ENCODE assay signal across 8 cellular contexts in the genomic region with DNA sequence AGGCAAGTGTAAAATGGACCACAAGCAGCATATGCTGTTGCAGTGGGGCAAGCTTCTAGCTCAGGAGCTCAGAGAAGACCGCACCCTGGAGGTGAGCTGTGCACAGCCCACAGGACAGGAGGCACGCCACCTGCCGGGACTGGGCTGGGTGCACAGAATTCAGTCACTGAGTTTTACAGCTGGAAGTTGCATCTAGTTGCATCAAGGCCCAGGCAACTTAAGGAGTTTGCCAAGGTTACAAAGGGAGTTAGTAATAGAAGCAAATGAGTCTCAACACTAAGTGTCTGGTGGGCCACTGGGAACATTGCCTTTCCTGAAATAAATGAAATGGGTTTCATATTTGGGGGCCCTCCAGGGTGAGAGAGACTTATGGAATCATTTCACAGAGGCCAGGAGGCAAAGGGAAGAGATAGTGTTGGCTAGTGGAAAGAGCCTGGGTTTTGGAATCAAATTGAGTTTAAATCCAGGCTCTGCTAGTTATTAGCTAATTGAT. TPM values are rescaled to one million over a fixed set of nuclear protein-coding genes. Genes with fewer than 3 reads are reported as not detected.
DNase-seq lines count a peak whose midpoint lies in the region; ATAC-seq and TF ChIP-seq lines count a peak whose summit lies in the region.

No MANE protein-coding gene starts in this region.

- 96% methylated on average over 3 of the region's 3 CpGs for WGBS in mesenchymal stem cell

- H3K79me1 ChIP-seq in mesenchymal stem cell (replicated peaks; ENCODE audit: low read length, poor library complexity, severe bottlenecking), result no peaks in the 10 kb centered on the region

- no peak overlapping the region for H3K4me3 ChIP-seq in DOHH2 (ENCODE audit: low read length)
- H3K4me3 ChIP-seq in mesenchymal stem cell (ENCODE audit: insufficient read depth in 1 of 2, low read depth in 1 of 2, low read length in 2 of 2), result peak overlapping the region in 1 of 2 experiments; percentile 22

- H3K36me3 ChIP-seq in DOHH2 (ENCODE audit: control insufficient read depth, low read length) (no peaks in the 10 kb centered on the region), mesenchymal stem cell (ENCODE audit: control insufficient read depth in 1 of 2, insufficient read depth in 2 of 2, low read depth in 1 of 2, low read length in 2 of 2) (no peaks in the 10 kb centered on the region)

- peak overlapping the region; percentile 57 to 61 for H3K4ac ChIP-seq in mesenchymal stem cell (ENCODE audit: low read depth in 1 of 2, low read length in 2 of 2)

- H3K27ac ChIP-seq in DOHH2 (ENCODE audit: low read depth, low read length) (no peak overlapping the region), mesenchymal stem cell (ENCODE audit: low read length, poor library complexity, severe bottlenecking) (peak overlapping the region; percentile 92)

- POLR2A ChIA-PET in activated CD4-positive, alpha-beta T cell treated with anti-CD3 and anti-CD28 coated beads, Interleukin-2, amount 10 ng/mL, durations not matched to agents 7 days and 5 days (lab: Charles Lee), result no interaction called here

- H3K27me3 ChIP-seq in DOHH2 (ENCODE audit: control insufficient read depth, low read length), result no peaks in the 10 kb centered on the region
- H3K27me3 ChIP-seq in mesenchymal stem cell (ENCODE audit: control insufficient read depth in 1 of 2, insufficient read depth in 1 of 2, low read length in 2 of 2), result no peaks in the 10 kb centered on the region

- no peaks in the 10 kb centered on the region for H3K9me3 Mint-ChIP-seq in activated CD4-positive, alpha-beta T cell treated with anti-CD3 and anti-CD28 coated beads, Interleukin-2, amount 10 ng/mL, durations not matched to agents 7 days and 5 days

- H3K79me2 ChIP-seq in DOHH2 (ENCODE audit: control insufficient read depth, low read length), result no peaks in the 10 kb centered on the region

- no peaks in the 10 kb centered on the region for H3F3A ChIP-seq in DOHH2 (ENCODE audit: control insufficient read depth, insufficient read depth)

- H3K27me3 Mint-ChIP-seq in activated CD4-positive, alpha-beta T cell treated with anti-CD3 and anti-CD28 coated beads, Interleukin-2, amount 10 ng/mL, durations not matched to agents 7 days and 5 days, result no peaks in the 10 kb centered on the region

- peaks cover 30% of the 10 kb centered on the region for H3K4me1 Mint-ChIP-seq in activated CD4-positive, alpha-beta T cell treated with anti-CD3 and anti-CD28 coated beads, Interleukin-2, amount 10 ng/mL, durations not matched to agents 7 days and 5 days

- DNase-seq in activated CD4-positive, alpha-beta T cell treated with anti-CD3 and anti-CD28 coated beads, Interleukin-2, amount 10 ng/mL, durations not matched to agents 7 days and 5 days, result no peak
- DNase-seq in mesenchymal stem cell, result peak; percentile 39
- DNase-seq in NCI-H2196 treated with DMSO at 0.1 percent for 48 hours (lab: John Stamatoyannopoulos, UW; ENCODE audit: unreplicated experiment), result no peak
- no peak for DNase-seq in NCI-H2227 (lab: John Stamatoyannopoulos, UW; ENCODE audit: unreplicated experiment)

- peak overlapping the region; percentile 97 for H4K91ac ChIP-seq in mesenchymal stem cell (ENCODE audit: low read length)

- peak overlapping the region; percentile 71 for H2AK5ac ChIP-seq in mesenchymal stem cell (ENCODE audit: low read length, severe bottlenecking)

- H3K27ac Mint-ChIP-seq in activated CD4-positive, alpha-beta T cell treated with anti-CD3 and anti-CD28 coated beads, Interleukin-2, amount 10 ng/mL, durations not matched to agents 7 days and 5 days, result peak overlapping the region; percentile 17

- CTCF ChIA-PET in activated CD4-positive, alpha-beta T cell treated with anti-CD3 and anti-CD28 coated beads, Interleukin-2, amount 10 ng/mL, durations not matched to agents 7 days and 5 days (lab: Charles Lee), result interaction anchor here (0.6 to 1.5 kb wide), 7 partner anchors 10 to 285 kb away, joined by 3 to 5 read pairs (median 3); no protein-coding TSS in a partner anchor

- peak overlapping the region; percentile 47 for H3K9ac ChIP-seq in mesenchymal stem cell (ENCODE audit: low read length)

- peak overlapping the region; percentile 82 to 93 for H2BK12ac ChIP-seq in mesenchymal stem cell (ENCODE audit: low read length in 2 of 2)

- H2BK15ac ChIP-seq in mesenchymal stem cell (ENCODE audit: low read depth, poor library complexity, severe bottlenecking), result peak overlapping the region; percentile 78

- no peaks in the 10 kb centered on the region for H3K9me3 ChIP-seq in DOHH2 (ENCODE audit: control insufficient read depth, insufficient read depth, low read length)
- H3K9me3 ChIP-seq in mesenchymal stem cell (ENCODE audit: control insufficient read depth, low read length), result no peaks in the 10 kb centered on the region

- H3K4me1 ChIP-seq in DOHH2 (ENCODE audit: control insufficient read depth, low read length) (peaks cover 5% of the 10 kb centered on the region; the same call in 1 of the 2 replicates), mesenchymal stem cell (ENCODE audit: control insufficient read depth, insufficient read depth, low read depth, low read length) (peaks cover 6% of the 10 kb centered on the region)

- peak overlapping the region in 1 of 2 experiments; percentile 35 for H3K14ac ChIP-seq in mesenchymal stem cell (ENCODE audit: low read length in 2 of 2)

- no peak overlapping the region for H3K23ac ChIP-seq in mesenchymal stem cell (ENCODE audit: low read length in 2 of 2)

- H3K18ac ChIP-seq in mesenchymal stem cell (ENCODE audit: low read depth in 1 of 2, low read length in 2 of 2), result peak overlapping the region; percentile 63 to 81

- peak; percentile 66 for TF ChIP-seq CTCF in DOHH2 (IDR thresholded peaks at IDR 0.05; ENCODE audit: low read depth, low read length, poor library complexity, severe bottlenecking)

- no peaks in the 10 kb centered on the region for H3K9me2 ChIP-seq in DOHH2 (replicated peaks; ENCODE audit: control insufficient read depth, low read length)

- H2AFZ ChIP-seq in mesenchymal stem cell (ENCODE audit: low read depth, low read length), result no peak overlapping the region

- H3K36me3 Mint-ChIP-seq in activated CD4-positive, alpha-beta T cell treated with anti-CD3 and anti-CD28 coated beads, Interleukin-2, amount 10 ng/mL, durations not matched to agents 7 days and 5 days (ENCODE audit: low read depth), result no peaks in the 10 kb centered on the region

- peak overlapping the region; percentile 71 for H2BK120ac ChIP-seq in mesenchymal stem cell (ENCODE audit: low read depth, low read length)

- H3K4me2 ChIP-seq in DOHH2 (ENCODE audit: low read length) (no peak overlapping the region), mesenchymal stem cell (ENCODE audit: low read length, poor library complexity, severe bottlenecking) (no peak overlapping the region)

- H2BK5ac ChIP-seq in mesenchymal stem cell (ENCODE audit: low read depth, low read length, poor library complexity, severe bottlenecking), result no peak overlapping the region

- ATAC-seq in GM19324 (IDR thresholded peaks at IDR 0.05; ENCODE audit: low FRiP score, unreplicated experiment) (peak; percentile 65), HG03342 (IDR thresholded peaks at IDR 0.05; ENCODE audit: unreplicated experiment) (peak; percentile 77), HG02840 (IDR thresholded peaks at IDR 0.05; ENCODE audit: low FRiP score, unreplicated experiment) (no peak)

- H3K4me3 Mint-ChIP-seq in activated CD4-positive, alpha-beta T cell treated with anti-CD3 and anti-CD28 coated beads, Interleukin-2, amount 10 ng/mL, durations not matched to agents 7 days and 5 days, result no peak overlapping the region

- peak overlapping the region; percentile 83 for H4K8ac ChIP-seq in mesenchymal stem cell (ENCODE audit: low read length)

- H4K20me1 ChIP-seq in DOHH2 (ENCODE audit: control insufficient read depth, insufficient read depth, low read depth, low read length), result no peaks in the 10 kb centered on the region

RNA-seq across cellular contexts. Expression of gene TIMP4, which starts 36.0 kb away (rescaled TPM):
- total RNA-seq in activated CD4-positive, alpha-beta T cell treated with anti-CD3 and anti-CD28 coated beads, Interleukin-2, amount 10 ng/mL, durations not matched to agents 7 days and 5 days, result not detected
- 6.6 TPM for polyA plus RNA-seq in mesenchymal stem cell (2013, experiment 1 of 2)
- 6.6 TPM for polyA plus RNA-seq in mesenchymal stem cell (2013, experiment 2 of 2)
